ENCODE assay signal across 20 cellular contexts in the genomic region with DNA sequence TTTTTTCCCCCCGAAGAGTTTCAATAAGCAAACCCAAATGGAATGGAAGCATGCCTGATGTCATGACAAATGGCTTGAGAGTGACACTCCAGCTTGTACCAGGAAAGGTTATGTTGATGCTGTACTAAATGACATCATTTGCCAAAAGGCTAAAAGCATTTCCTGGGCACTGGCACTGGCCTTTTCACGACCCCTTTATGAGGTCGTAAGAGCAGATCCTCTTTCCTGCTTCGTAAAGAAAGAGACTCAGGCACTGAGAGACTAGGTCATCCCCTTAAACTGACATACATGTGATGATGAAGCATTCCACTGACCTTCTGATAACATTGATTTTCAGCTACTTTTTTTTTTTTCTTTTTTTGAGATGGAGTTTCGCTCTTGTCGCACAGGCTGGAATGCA. TPM values are rescaled to one million over a fixed set of nuclear protein-coding genes. Genes with fewer than 3 reads are reported as not detected.
DNase-seq lines count a peak whose midpoint lies in the region; ATAC-seq, FAIRE-seq and TF ChIP-seq lines count a peak whose summit lies in the region.
"Had no signal": no experiment of that assay in that cellular context is flagged by ENCODE, and none has a peak within 500 bp of the region (broad histone marks: within the 10 kb centered on the region; RNA-seq: fewer than 3 reads in every experiment).

No MANE protein-coding gene starts in this region.

- no peak for TF ChIP-seq EP300 in K562 (IDR thresholded peaks at IDR 0.05; ENCODE audit: low read length)

- BruUV-seq in K562 (replicated peaks; lab: Mats Ljungman, UMichigan), result no TSS peak

- no peak for FAIRE-seq in K562 (lab: Jason Lieb, UNC)
- FAIRE-seq: GM19239 had no signal

- POLR2A ChIA-PET in K562 (lab: Yijun Ruan, JAX), result interaction anchor here (0.6 to 1.9 kb wide), 3 partner anchors 18 to 222 kb away, joined by 3 to 5 read pairs (median 3); no protein-coding TSS in a partner anchor

- no peak for ATAC-seq in K562
- ATAC-seq: Panc1, Right ventricle myocardium inferior, T-cell had no signal

- no peak for TF ChIP-seq CTCF in K562 (IDR thresholded peaks at IDR 0.05 in 2 of 3, conservative IDR thresholded peaks at IDR 0.05 in 1 of 3; ENCODE audit: insufficient read depth in 2 of 3, low read depth in 1 of 3, low read length in 3 of 3)

- 20% methylated on average over 6 of the region's 6 CpGs for WGBS in K562 (ENCODE audit: insufficient coverage, low coverage, missing lambda C conversion rate)

- H3K36me3 ChIP-seq in K562 (ENCODE audit: control insufficient read depth, insufficient read depth, low read length), result no peaks in the 10 kb centered on the region

- intact Hi-C loops in K562 (cut with micrococcal nuclease), result no loop called here

- peaks cover 26 to 51% of the 10 kb centered on the region in 2 experiments for H3K27me3 ChIP-seq in K562 (ENCODE audit: control insufficient read depth in 2 of 2, insufficient read depth in 2 of 2, low read length in 2 of 2)

- no peaks in the 10 kb centered on the region for H3K9me1 ChIP-seq in K562 (ENCODE audit: control insufficient read depth, insufficient read depth, low read length)

- no peak overlapping the region for H3K9ac ChIP-seq in K562 (ENCODE audit: insufficient read depth in 1 of 2, low read depth in 2 of 2, low read length in 2 of 2)

- H3K27ac ChIP-seq in K562 (ENCODE audit: extremely low read depth, low read depth, low read length) (no peak overlapping the region), substantia nigra (ENCODE audit: low read depth, low read length, poor library complexity, severe bottlenecking) (peak overlapping the region; percentile 96)
- H3K27ac ChIP-seq: 22Rv1, SK-N-MC had no signal

- H3K9me3 ChIP-seq in K562 (replicated peaks; ENCODE audit: control insufficient read depth, insufficient read depth, low read depth, low read length), result no peaks in the 10 kb centered on the region

- H2AFZ ChIP-seq in K562 (ENCODE audit: low read depth, low read length), result no peak overlapping the region

- no peak overlapping the region for H3K4me3 ChIP-seq in K562
- H3K4me3 ChIP-seq: SK-N-MC had no signal

- H4K20me1 ChIP-seq in K562 (replicated peaks; ENCODE audit: control insufficient read depth, insufficient read depth, low read length), result no peaks in the 10 kb centered on the region

- no peak overlapping the region for H3K4me2 ChIP-seq in K562 (ENCODE audit: insufficient read depth, low read length)

- H3K79me2 ChIP-seq in K562 (ENCODE audit: control insufficient read depth, insufficient read depth, low read length), result no peaks in the 10 kb centered on the region

- CTCF ChIA-PET in K562 (lab: Yijun Ruan, JAX; ENCODE audit: low intra/inter-chr PET ratio), result no interaction called here

- no peak for TF ChIP-seq RAD21 in K562 (CRISPR knock-in tag; conservative IDR thresholded peaks at IDR 0.05 in 1 of 2, IDR thresholded peaks at IDR 0.05 in 1 of 2)

- peak; percentile 14 for DNase-seq in DMS153 (lab: John Stamatoyannopoulos, UW)
- DNase-seq in DMS153 treated with DMSO at 0.1 percent for 48 hours (lab: John Stamatoyannopoulos, UW; ENCODE audit: unreplicated experiment), result no peak
- DNase-seq in M059J (ENCODE audit: low read depth), result peak; percentile 23
- no peak for DNase-seq in K562 (ENCODE audit: extremely low read depth in 1 of 4, low spot score in 3 of 4)
- DNase-seq in substantia nigra (lab: John Stamatoyannopoulos, UW), result no peak
- no peak for DNase-seq in NOMO-1 treated with DMSO at 0.1 percent for 48 hours (lab: John Stamatoyannopoulos, UW; ENCODE audit: unreplicated experiment)
- DNase-seq in stimulated activated CD4-positive, alpha-beta T cell treated with anti-CD3 and anti-CD28 coated beads, Interleukin-4, amount 100 ng/mL, for 4 hours, result no peak
- DNase-seq in activated CD4-positive, CD25-positive, alpha-beta regulatory T cell treated with anti-CD3 and anti-CD28 coated beads, Interleukin-2, amount 50 U/mL, for 72 hours, result no peak
- DNase-seq: DMS 273 treated with DMSO at 0.1 percent for 48 hours, H9, NCI-H1092, NCI-H146, NCI-H446 treated with DMSO at 0.1 percent for 48 hours, NCI-H748 treated with DMSO at 0.1 percent for 48 hours, T-cell had no signal

- in situ Hi-C loops in K562 (cut with MboI), result no loop called here

- peaks cover 6 to 7% of the 10 kb centered on the region in 2 experiments; a peak in 2 of 5 replicates for H3K4me1 ChIP-seq in K562 (replicated peaks in 1 of 2; ENCODE audit: control insufficient read depth in 2 of 2, insufficient read depth in 2 of 2, low read length in 2 of 2)

- TF ChIP-seq POLR2A in K562 (conservative IDR thresholded peaks at IDR 0.05), result no peak

TF ChIP-seq in K562, 482 proteins besides CTCF, POLR2A, EP300 and RAD21 (continues in another document):
- TF ChIP-seq, protein P1, sequence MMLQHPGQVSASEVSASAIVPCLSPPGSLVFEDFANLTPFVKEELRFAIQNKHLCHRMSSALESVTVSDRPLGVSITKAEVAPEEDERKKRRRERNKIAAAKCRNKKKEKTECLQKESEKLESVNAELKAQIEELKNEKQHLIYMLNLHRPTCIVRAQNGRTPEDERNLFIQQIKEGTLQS (IDR thresholded peaks at IDR 0.05), result peak; percentile 18; the same call in 1 of the 2 replicates
- TF ChIP-seq, protein P1 (CRISPR knock-in tag; conservative IDR thresholded peaks at IDR 0.05), result no peak
- no peak for TF ChIP-seq ZKSCAN8 (CRISPR knock-in tag; IDR thresholded peaks at IDR 0.05)

RNA-seq across cellular contexts. Expression of a gene that starts 30.5 kb away (rescaled TPM):
- total RNA-seq in M059J (2014; rRNA removed; shearing (Covaris generic)), result 0.12 and 1.6 TPM in 2 replicates
- total RNA-seq in K562 (2011; cell fraction: chromatin; rRNA removed; ENCODE audit: low replicate concordance), result not detected in 2 replicates
- not detected in 2 replicates for total RNA-seq in K562 (2011; cell fraction: nucleolus; rRNA removed)
- total RNA-seq in K562 (2011; cell fraction: nucleoplasm; rRNA removed), result not detected in 2 replicates
- total RNA-seq in K562 (2014; rRNA removed) (not detected in 2 replicates), K562 (2014; rRNA removed; fragmentation: Illumina TruSeq; extraction: Trizol) (not detected in 2 replicates), K562 (2015; rRNA removed; fragmentation: Illumina TruSeq; extraction: Trizol) (not detected in 2 replicates), K562 (2021) (not detected in 2 replicates)
- polyA plus RNA-seq in K562 (2011; rRNA removed) (not detected in 2 replicates), K562 (2014; fragmentation: Illumina TruSeq; extraction: Trizol) (not detected in 2 replicates), K562 (2014; fragmentation: Nextera tagmentation; extraction: Ambion mirVana) (not detected), K562 (2014; rRNA removed) (not detected in 2 replicates)
- not detected in 2 replicates for polyA plus RNA-seq in K562 (2011; cell fraction: cytosol; rRNA removed)
- not detected in 2 replicates for polyA plus RNA-seq in K562 (2011; cell fraction: nucleus; rRNA removed)
- polyA plus RNA-seq in K562 (2012), result not detected in 2 replicates
- polyA minus RNA-seq in K562 (2011; rRNA and poly(A)+ RNA removed), result not detected in 2 replicates
- not detected in 2 replicates for polyA minus RNA-seq in K562 (2011; cell fraction: cytosol; rRNA and poly(A)+ RNA removed)
- polyA minus RNA-seq in K562 (2011; cell fraction: nucleus; rRNA and poly(A)+ RNA removed), result not detected in 2 replicates

RNA-seq across cellular contexts. Expression of a gene that starts 31.9 kb away (rescaled TPM):
- total RNA-seq in M059J (2014; rRNA removed; shearing (Covaris generic)), result 18.4 and 26.1 TPM in 2 replicates
- 148 and 235 TPM in 2 replicates for total RNA-seq in K562 (2011; cell fraction: chromatin; rRNA removed; ENCODE audit: low replicate concordance)
- total RNA-seq in K562 (2011; cell fraction: nucleolus; rRNA removed), result 81.9 and 95.5 TPM in 2 replicates
- total RNA-seq in K562 (2011; cell fraction: nucleoplasm; rRNA removed), result 95.0 and 103 TPM in 2 replicates
- 15.1 and 18.3 TPM in 2 replicates for total RNA-seq in K562 (2014; rRNA removed)
- 23.7 and 29.8 TPM in 2 replicates for total RNA-seq in K562 (2014; rRNA removed; fragmentation: Illumina TruSeq; extraction: Trizol)
- total RNA-seq in K562 (2015; rRNA removed; fragmentation: Illumina TruSeq; extraction: Trizol), result 18.5 and 20.8 TPM in 2 replicates
- total RNA-seq in K562 (2021), result 66.8 and 72.8 TPM in 2 replicates
- polyA plus RNA-seq in K562 (2011; rRNA removed), result 22.5 and 34.0 TPM in 2 replicates
- polyA plus RNA-seq in K562 (2011; cell fraction: cytosol; rRNA removed), result 21.9 and 24.7 TPM in 2 replicates
- 99.8 and 123 TPM in 2 replicates for polyA plus RNA-seq in K562 (2011; cell fraction: nucleus; rRNA removed)
- 45.4 and 46.5 TPM in 2 replicates for polyA plus RNA-seq in K562 (2012)
- polyA plus RNA-seq in K562 (2014; fragmentation: Illumina TruSeq; extraction: Trizol), result 45.9 and 47.4 TPM in 2 replicates
- 1 to 10 TPM; 6.4 to 8.5 TPM for polyA plus RNA-seq in K562 (2014; fragmentation: Nextera tagmentation; extraction: Ambion mirVana)
- polyA plus RNA-seq in K562 (2014; rRNA removed), result 31.7 and 33.9 TPM in 2 replicates
- polyA minus RNA-seq in K562 (2011; rRNA and poly(A)+ RNA removed), result 34.2 and 37.2 TPM in 2 replicates
- 21.8 and 26.1 TPM in 2 replicates for polyA minus RNA-seq in K562 (2011; cell fraction: cytosol; rRNA and poly(A)+ RNA removed)
- 26.8 and 40.4 TPM in 2 replicates for polyA minus RNA-seq in K562 (2011; cell fraction: nucleus; rRNA and poly(A)+ RNA removed)

RNA-seq across cellular contexts. Expression of a gene that starts 52.7 kb away (rescaled TPM):
- total RNA-seq in M059J (2014; rRNA removed; shearing (Covaris generic)), result 213 and 289 TPM in 2 replicates
- total RNA-seq in K562 (2011; cell fraction: chromatin; rRNA removed; ENCODE audit: low replicate concordance), result not detected in 2 replicates
- total RNA-seq in K562 (2011; cell fraction: nucleolus; rRNA removed), result not detected in 2 replicates
- not detected in 2 replicates for total RNA-seq in K562 (2011; cell fraction: nucleoplasm; rRNA removed)
- total RNA-seq in K562 (2014; rRNA removed), result not detected in 2 replicates
- total RNA-seq in K562 (2014; rRNA removed; fragmentation: Illumina TruSeq; extraction: Trizol), result not detected in 2 replicates
- not detected in 2 replicates for total RNA-seq in K562 (2015; rRNA removed; fragmentation: Illumina TruSeq; extraction: Trizol)
- 0.49 and 0.55 TPM in 2 replicates for total RNA-seq in K562 (2021)
- not detected in 2 replicates for polyA plus RNA-seq in K562 (2011; rRNA removed)
- polyA plus RNA-seq in K562 (2011; cell fraction: cytosol; rRNA removed), result 0.01 and 0.03 TPM in 2 replicates
- not detected in 2 replicates for polyA plus RNA-seq in K562 (2011; cell fraction: nucleus; rRNA removed)
- 0.06 TPM in 1 of 2 replicates, not detected in the other for polyA plus RNA-seq in K562 (2012)
- polyA plus RNA-seq in K562 (2014; fragmentation: Illumina TruSeq; extraction: Trizol), result not detected in 2 replicates
- polyA plus RNA-seq in K562 (2014; fragmentation: Nextera tagmentation; extraction: Ambion mirVana), result not detected
- polyA plus RNA-seq in K562 (2014; rRNA removed), result not detected in 2 replicates
- not detected in 2 replicates for polyA minus RNA-seq in K562 (2011; rRNA and poly(A)+ RNA removed)
- not detected in 2 replicates for polyA minus RNA-seq in K562 (2011; cell fraction: cytosol; rRNA and poly(A)+ RNA removed)
- polyA minus RNA-seq in K562 (2011; cell fraction: nucleus; rRNA and poly(A)+ RNA removed), result not detected in 2 replicates

Comparison
In these comparisons a context has a peak if more than half of its experiments do, and no peak if none do; other contexts are left out.
1. DNase-seq: peak in DMS153 (single experiment) and M059J (single experiment); none in DMS153 treated with DMSO at 0.1 percent for 48 hours (single experiment), K562 (0 of 4), substantia nigra (0 of 49), NOMO-1 treated with DMSO at 0.1 percent for 48 hours (single experiment), stimulated activated CD4-positive, alpha-beta T cell treated with anti-CD3 and anti-CD28 coated beads, Interleukin-4, amount 100 ng/mL, for 4 hours (0 of 2) and activated CD4-positive, CD25-positive, alpha-beta regulatory T cell treated with anti-CD3 and anti-CD28 coated beads, Interleukin-2, amount 50 U/mL, for 72 hours (single experiment).
2. RNA of a gene that starts 52.7 kb away (total RNA-seq): 213 to 289 TPM in M059J; 0.49 to 0.55 TPM in K562; every median in the first group is over 100 times any median in the second.